26 cellular contexts compared by ENCODE assay signal in genomic region chr10:54159924-54160323, GRCh38.
"Had no signal": no experiment of that assay in that cellular context is flagged by ENCODE, and none has a peak within 500 bp of the region (broad histone marks: within the 10 kb centered on the region; RNA-seq: fewer than 3 reads in every experiment).

No MANE protein-coding gene starts in this region.

- FAIRE-seq: pancreas, small intestine had no signal

- H3K36me3 ChIP-seq: left ventricle myocardium inferior, pancreas, prostate gland, spleen, tibial nerve, uterus had no signal

- DNase-seq: hypothalamus; islet precursor cell; left ventricle myocardium inferior; midbrain; mucosa of descending colon; naive thymus-derived CD4-positive, alpha-beta T cell; pancreas; posterior cingulate gyrus; retina; right cardiac atrium; small intestine; spleen; stimulated activated CD4-positive, alpha-beta T cell treated with anti-CD3 and anti-CD28 coated beads, Interleukin-1b, Interleukin-23, amount 100 ng/mL, for 48 hours; stimulated activated CD4-positive, alpha-beta T cell treated with anti-CD3 and anti-CD28 coated beads, Interleukin-2, amount 100 ng/mL, for 48 hours; stimulated activated CD4-positive, alpha-beta T cell treated with anti-CD3 and anti-CD28 coated beads, Interleukin-4, amount 100 ng/mL, for 4 hours; stimulated activated CD8-positive, alpha-beta memory T cell treated with anti-CD3 and anti-CD28 coated beads, Interleukin-4, amount 100 ng/mL, for 48 hours; stimulated activated naive CD4-positive, alpha-beta T cell treated with Interleukin-2 at 50 U/mL for 16 hours; stimulated activated naive CD8-positive, alpha-beta T cell treated with anti-CD3 and anti-CD28 coated beads, Interleukin-15, amount 100 ng/mL, for 72 hours; substantia nigra; uterus had no signal

- ATAC-seq: mucosa of descending colon; naive thymus-derived CD4-positive, alpha-beta T cell; natural killer cell treated with Interleukin-12 subunit alpha and Interleukin-12 subunit beta and Interleukin-15 and Interleukin-18, amount 100 ng/mL, for 72 hours; pancreas; right cardiac atrium; sciatic nerve; stimulated activated memory B cell treated with anti-CD40 and anti-IgM and Interleukin-4, amounts not matched to agents 10 μg/mL and 1 μg/mL and 100 μg/mL, for 72 hours; stimulated activated naive CD8-positive, alpha-beta T cell treated with anti-CD3 and anti-CD28 coated beads, Interleukin-15, amount 100 ng/mL, for 72 hours had no signal

- H3K4me1 ChIP-seq: left ventricle myocardium inferior, pancreas, prostate gland, spleen, tibial nerve, uterus had no signal

- H3K27me3 ChIP-seq: pancreas, spleen, tibial nerve, uterus had no signal

- H3K4me3 ChIP-seq: left ventricle myocardium inferior, lung, mucosa of descending colon, pancreas, prostate gland, spleen, tibial nerve, uterus had no signal

- H3K27ac ChIP-seq: left ventricle myocardium inferior, pancreas, prostate gland, spleen, tibial nerve, uterus had no signal

- H3K9me3 ChIP-seq: mucosa of descending colon, pancreas, prostate gland, tibial nerve, uterus had no signal
